In genomic region chr11:27963370-27963769, GRCh38 we compare ENCODE assay signal across 31 cellular contexts.
DNase-seq lines count a peak whose midpoint lies in the region; ATAC-seq and TF ChIP-seq lines count a peak whose summit lies in the region.
"Had no signal": no experiment of that assay in that cellular context is flagged by ENCODE, and none has a peak within 500 bp of the region (broad histone marks: within the 10 kb centered on the region; RNA-seq: fewer than 3 reads in every experiment).

No MANE protein-coding gene starts in this region.

- in situ Hi-C loops in astrocyte of the cerebellum (cut with HindIII; ENCODE audit: low sequenced_read_pairs), result no loop called here

- H3K4me3 ChIP-seq in astrocyte of the cerebellum (ENCODE audit: low read depth, low read length), result no peak overlapping the region
- H3K4me3 ChIP-seq: A549, esophagus squamous epithelium, heart right ventricle, smooth muscle cell, testis had no signal

- DNase-seq in DMS 273 (lab: John Stamatoyannopoulos, UW; ENCODE audit: unreplicated experiment) (peak; percentile 6), NCI-H1417 treated with DMSO at 0.1 percent for 48 hours (lab: John Stamatoyannopoulos, UW) (peak; percentile 41), NCI-H2227 treated with DMSO at 0.1 percent for 48 hours (lab: John Stamatoyannopoulos, UW) (peak; percentile 14), astrocyte of the cerebellum (ENCODE audit: low read depth) (peak; percentile 16), DMS153 (lab: John Stamatoyannopoulos, UW) (no peak), HuH-7 (ENCODE audit: low spot score) (no peak), HuH-7.5 (ENCODE audit: low spot score) (no peak)
- DNase-seq: activated CD4-positive, alpha-beta T cell treated with anti-CD3 and anti-CD28 coated beads for 4 hours; activated naive CD4-positive, alpha-beta T cell treated with anti-CD3 and anti-CD28 coated beads, Interleukin-2, amount 50 U/mL, for 16 hours; AML-193; brain microvascular endothelial cell; CD4-positive, alpha-beta memory T cell; cerebellar nuclear complex; dermis blood vessel endothelial cell; esophagus squamous epithelium; foreskin keratinocyte; heart right ventricle; IMR-90; MV-4-11; NCI-H2029; NCI-H774; posterior cingulate gyrus; right cardiac atrium; stimulated activated naive CD8-positive, alpha-beta T cell treated with anti-CD3 and anti-CD28 coated beads, Interleukin-15, Interleukin-2, amounts not matched to agents 100 U/mL and 50 U/mL, for 24 hours; SW 1271; T1000; testis had no signal

- no peak for TF ChIP-seq CTCF in astrocyte of the cerebellum (IDR thresholded peaks at IDR 0.05; ENCODE audit: low read depth, low read length, missing control alignments)

- ATAC-seq in HG03280 (IDR thresholded peaks at IDR 0.05; ENCODE audit: unreplicated experiment), result no peak
- ATAC-seq: A549; foreskin keratinocyte; HCT116; heart right ventricle; right cardiac atrium; stimulated activated naive CD8-positive, alpha-beta T cell treated with anti-CD3 and anti-CD28 coated beads, Interleukin-15, Interleukin-2, amounts not matched to agents 100 U/mL and 50 U/mL, for 24 hours had no signal

Comparison
In these comparisons a context has a peak if more than half of its experiments do, and no peak if none do; other contexts are left out.
1. DNase-seq: peak in DMS 273 (single experiment), NCI-H1417 treated with DMSO at 0.1 percent for 48 hours (single experiment), NCI-H2227 treated with DMSO at 0.1 percent for 48 hours (single experiment) and astrocyte of the cerebellum (single experiment); none in DMS153 (single experiment), HuH-7 (single experiment) and HuH-7.5 (single experiment).